ENCODE assay signal across 10 cellular contexts in genomic region chr1:209095627-209096595, GRCh38.
DNase-seq lines count a peak whose midpoint lies in the region; ATAC-seq lines count a peak whose summit lies in the region.
"Had no signal": no experiment of that assay in that cellular context is flagged by ENCODE, and none has a peak within 500 bp of the region (broad histone marks: within the 10 kb centered on the region; RNA-seq: fewer than 3 reads in every experiment).

No MANE protein-coding gene starts in this region.

- no peaks in the 10 kb centered on the region for H3K4me1 ChIP-seq in adipocyte (ENCODE audit: control insufficient read depth, insufficient read depth, low read length)

- peak; percentile 69 for ATAC-seq in HG03066 (IDR thresholded peaks at IDR 0.05; ENCODE audit: low read depth, unreplicated experiment)
- no peak for ATAC-seq in HG03442 (IDR thresholded peaks at IDR 0.05; ENCODE audit: unreplicated experiment)

- no peak overlapping the region for H3K9ac ChIP-seq in adipocyte (ENCODE audit: low read length)

- H3K4me3 ChIP-seq in adipocyte (ENCODE audit: low read length), result no peak overlapping the region

- DNase-seq in GM04504 (ENCODE audit: low read depth) (peak; percentile 76), adipocyte (ENCODE audit: low read depth) (peak; percentile 37), myocyte (ENCODE audit: low read depth) (peak; percentile 55), NCI-H748 (lab: John Stamatoyannopoulos, UW; ENCODE audit: unreplicated experiment) (no peak), NCI-H2196 (lab: John Stamatoyannopoulos, UW; ENCODE audit: unreplicated experiment) (no peak)
- DNase-seq in NK-92 treated with Interleukin-12 subunit alpha and Interleukin-12 subunit beta, amount 100 ng/mL, for 24 hours (lab: John Stamatoyannopoulos, UW), result no peak
- DNase-seq: DND-41, MV-4-11 had no signal

- H3K27me3 ChIP-seq in adipocyte (replicated peaks; ENCODE audit: control insufficient read depth, insufficient read depth, low read length), result peaks cover 14% of the 10 kb centered on the region

- no peaks in the 10 kb centered on the region for H3K36me3 ChIP-seq in adipocyte (ENCODE audit: control insufficient read depth, insufficient read depth, low read length, severe bottlenecking)

- no peaks in the 10 kb centered on the region for H3K9me3 ChIP-seq in adipocyte (ENCODE audit: control insufficient read depth, low read length)

Comparison
In these comparisons a context has a peak if more than half of its experiments do, and no peak if none do; other contexts are left out.
1. DNase-seq: peak in GM04504 (single experiment), adipocyte (single experiment) and myocyte (single experiment); none in NK-92 treated with Interleukin-12 subunit alpha and Interleukin-12 subunit beta, amount 100 ng/mL, for 24 hours (single experiment), NCI-H748 (single experiment) and NCI-H2196 (single experiment).